12 cellular contexts compared by ENCODE assay signal in the genomic region with DNA sequence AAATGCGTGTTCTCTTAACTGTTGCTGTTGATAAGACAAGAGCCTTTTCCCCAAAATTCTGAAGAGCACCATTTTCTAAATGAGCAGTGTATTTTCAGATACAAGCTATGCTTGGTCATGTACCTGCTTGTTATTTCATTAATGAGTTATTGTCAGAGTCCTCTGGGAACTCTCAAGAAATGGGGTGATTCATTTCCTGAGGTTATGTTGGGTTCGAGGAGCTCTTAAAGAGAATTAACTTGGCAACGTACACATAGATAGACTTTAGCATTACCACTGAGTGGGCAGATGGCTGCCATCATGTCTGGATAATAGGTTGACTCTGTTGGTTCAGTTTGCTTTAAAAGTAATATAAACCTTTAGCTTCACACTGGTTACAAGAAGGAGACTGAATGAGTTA.
A peak's percentile ranks its signal among the peaks of the same experiment; 100 is the strongest.
DNase-seq lines count a peak whose midpoint lies in the region; ATAC-seq and TF ChIP-seq lines count a peak whose summit lies in the region.
"Had no signal": no experiment of that assay in that cellular context is flagged by ENCODE, and none has a peak within 500 bp of the region (broad histone marks: within the 10 kb centered on the region; RNA-seq: fewer than 3 reads in every experiment).

No MANE protein-coding gene starts in this region.

- H3K9me3 Mint-ChIP-seq in immature natural killer cell, result no peaks in the 10 kb centered on the region

- no peak overlapping the region for H3K4me3 ChIP-seq in RWPE2 (ENCODE audit: severe bottlenecking)
- H3K4me3 ChIP-seq: gastroesophageal sphincter, testis had no signal

- peak overlapping the region in 5 of 6 donors; percentile 16 to 90 (median 37) for H3K27ac Mint-ChIP-seq in immature natural killer cell

- DNase-seq in NCI-H2171 treated with DMSO at 0.1 percent for 48 hours (lab: John Stamatoyannopoulos, UW), result peak; percentile 42
- DNase-seq in NCI-H2171 (lab: John Stamatoyannopoulos, UW), result no peak
- DNase-seq in RWPE2 (ENCODE audit: low spot score), result no peak
- DNase-seq in immature natural killer cell, result no peak
- no peak for DNase-seq in stimulated activated CD4-positive, alpha-beta T cell treated with anti-CD3 and anti-CD28 coated beads, Interleukin-2, amount 100 ng/mL, for 24 hours
- DNase-seq: activated CD8-positive, alpha-beta memory T cell treated with anti-CD3 and anti-CD28 coated beads for 24 hours; CD4-positive, alpha-beta memory T cell; testis had no signal

- H3K27me3 ChIP-seq in RWPE2 (ENCODE audit: insufficient read depth, poor library complexity, severe bottlenecking), result no peaks in the 10 kb centered on the region
- H3K27me3 ChIP-seq: gastroesophageal sphincter, testis had no signal

- H3K27me3 Mint-ChIP-seq in immature natural killer cell (ENCODE audit: low read depth in 3 of 3), result peaks cover 0 to 2% (median 0%) of the 10 kb centered on the region in 3 donors
- H3K27me3 Mint-ChIP-seq: CD4-positive, alpha-beta memory T cell had no signal

- H3K4me3 Mint-ChIP-seq in immature natural killer cell, result peak overlapping the region in 1 of 5 donors; percentile 25
- H3K4me3 Mint-ChIP-seq: CD4-positive, alpha-beta memory T cell had no signal

- H3K9me3 ChIP-seq in RWPE2 (ENCODE audit: severe bottlenecking), result no peaks in the 10 kb centered on the region
- H3K9me3 ChIP-seq: gastroesophageal sphincter, testis had no signal

- peak; percentile 37 for ATAC-seq in HG03354 (IDR thresholded peaks at IDR 0.05; ENCODE audit: poor library complexity, severe bottlenecking, unreplicated experiment)
- ATAC-seq in RWPE2 (ENCODE audit: low read depth), result peak; percentile 79
- no peak for ATAC-seq in GM18873 (IDR thresholded peaks at IDR 0.05; ENCODE audit: low FRiP score, unreplicated experiment)
- ATAC-seq in GM21619 (IDR thresholded peaks at IDR 0.05; ENCODE audit: unreplicated experiment), result no peak
- ATAC-seq: gastroesophageal sphincter had no signal

- H3K4me1 Mint-ChIP-seq in immature natural killer cell, result peaks cover 62 to 91% of the 10 kb centered on the region in 2 donors

- peaks cover 28 to 69% (median 45%) of the 10 kb centered on the region in 3 donors for H3K36me3 Mint-ChIP-seq in immature natural killer cell

- peaks cover 19% of the 10 kb centered on the region for H3K4me1 ChIP-seq in RWPE2 (ENCODE audit: insufficient read depth, poor library complexity, severe bottlenecking)
- H3K4me1 ChIP-seq: gastroesophageal sphincter, testis had no signal

- no peak for TF ChIP-seq CTCF in RWPE2 (IDR thresholded peaks at IDR 0.05; ENCODE audit: poor library complexity, severe bottlenecking)

- H3K36me3 ChIP-seq in RWPE2 (ENCODE audit: low read depth), result no peaks in the 10 kb centered on the region; the same call in 1 of the 2 replicates

- H3K27ac ChIP-seq in RWPE2 (ENCODE audit: poor library complexity, severe bottlenecking), result peak overlapping the region; percentile 73
- H3K27ac ChIP-seq: gastroesophageal sphincter, testis had no signal

Comparison
In these comparisons a context has a peak if more than half of its experiments do, and no peak if none do; other contexts are left out.
1. ATAC-seq: peak in HG03354 (single experiment) and RWPE2 (single experiment); none in GM18873 (single experiment) and GM21619 (single experiment).